8 cellular contexts compared by ENCODE assay signal in genomic region chr1:77683836-77684148, GRCh38. TPM values are rescaled to one million over a fixed set of nuclear protein-coding genes. Genes with fewer than 3 reads are reported as not detected.
DNase-seq lines count a peak whose midpoint lies in the region; ATAC-seq and TF ChIP-seq lines count a peak whose summit lies in the region.

No MANE protein-coding gene starts in this region.

- H3K27me3 ChIP-seq in DND-41 (ENCODE audit: insufficient read depth, low read length, poor library complexity) (no peaks in the 10 kb centered on the region), NT2/D1 (ENCODE audit: insufficient read depth, insufficient read length) (no peaks in the 10 kb centered on the region), parathyroid adenoma (ENCODE audit: control insufficient read depth, insufficient read depth, low read length) (no peaks in the 10 kb centered on the region)

- peak overlapping the region; percentile 93 for H2AFZ ChIP-seq in DND-41 (ENCODE audit: low read depth, low read length)
- peak overlapping the region; percentile 97 for H2AFZ ChIP-seq in parathyroid adenoma

- H3K36me3 ChIP-seq in DND-41 (ENCODE audit: insufficient read depth, low read length) (0 out of 2 replicates have a peak, but pooled peaks cover 3% of the 10 kb centered on the region), NT2/D1 (ENCODE audit: insufficient read depth, insufficient read length, low read length) (peaks cover 5% of the 10 kb centered on the region), parathyroid adenoma (ENCODE audit: control insufficient read depth, insufficient read depth, low read length) (no peaks in the 10 kb centered on the region)

- H3K9ac ChIP-seq in DND-41 (ENCODE audit: low read depth, low read length) = peak overlapping the region; percentile 83
- H3K9ac ChIP-seq in NT2/D1 (ENCODE audit: insufficient read length, low read depth) = peak overlapping the region; percentile 98
- peak overlapping the region; percentile 53 for H3K9ac ChIP-seq in parathyroid adenoma

- H3K9me3 ChIP-seq in DND-41 (ENCODE audit: insufficient read depth, low read length, severe bottlenecking) = no peaks in the 10 kb centered on the region
- H3K9me3 ChIP-seq in NT2/D1 (ENCODE audit: insufficient read depth, low read length) = no peaks in the 10 kb centered on the region
- H3K9me3 ChIP-seq in parathyroid adenoma (ENCODE audit: control insufficient read depth, low read length) = no peaks in the 10 kb centered on the region

- peak overlapping the region; percentile 75 for H3K4me2 ChIP-seq in DND-41 (ENCODE audit: insufficient read depth, low read length)
- H3K4me2 ChIP-seq in parathyroid adenoma (ENCODE audit: low read length) = peak overlapping the region; percentile 84

- peaks cover 27% of the 10 kb centered on the region; the same call in 1 of the 2 replicates for H4K20me1 ChIP-seq in DND-41 (ENCODE audit: insufficient read depth, low read length)

- DNase-seq in DND-41 (no peak), NT2/D1 (ENCODE audit: low read depth, low spot score) (no peak), epithelial cell of prostate (ENCODE audit: low read depth, low spot score) (no peak), cerebellum (ENCODE audit: low spot score) (no peak), medulla oblongata (ENCODE audit: extremely low spot score) (no peak)

- peaks cover 42% of the 10 kb centered on the region for H3K79me2 ChIP-seq in DND-41 (ENCODE audit: insufficient read depth, low read length)
- H3K79me2 ChIP-seq in parathyroid adenoma = peaks cover 8% of the 10 kb centered on the region

- H3K27ac ChIP-seq in DND-41 (ENCODE audit: low read length) = peak overlapping the region; percentile 94
- H3K27ac ChIP-seq in epithelial cell of prostate = peak overlapping the region; percentile 88
- peak overlapping the region; percentile 94 for H3K27ac ChIP-seq in parathyroid adenoma

- ATAC-seq in DND-41 (ENCODE audit: insufficient read depth, low read depth) (no peak), GM18861 (IDR thresholded peaks at IDR 0.05; ENCODE audit: unreplicated experiment) (no peak), GM19023 (IDR thresholded peaks at IDR 0.05; ENCODE audit: unreplicated experiment) (no peak)

- H3K4me3 ChIP-seq in DND-41 (ENCODE audit: low read depth in 1 of 2, low read length in 2 of 2) = peak overlapping the region; percentile 38 to 84; a peak in 3 of 4 replicates
- peak overlapping the region; percentile 91 for H3K4me3 ChIP-seq in NT2/D1 (ENCODE audit: insufficient read length, low read depth)
- peak overlapping the region; percentile 96 for H3K4me3 ChIP-seq in parathyroid adenoma (ENCODE audit: low read depth, low read length)

- peaks cover 44% of the 10 kb centered on the region for H3K4me1 ChIP-seq in DND-41 (ENCODE audit: insufficient read depth, low read length)
- no peaks in the 10 kb centered on the region for H3K4me1 ChIP-seq in NT2/D1 (ENCODE audit: insufficient read depth, insufficient read length)
- no peaks in the 10 kb centered on the region for H3K4me1 ChIP-seq in parathyroid adenoma

- TF ChIP-seq CTCF in DND-41 (IDR thresholded peaks at IDR 0.05; ENCODE audit: borderline replicate concordance, extremely low read depth, low read length, poor library complexity, severe bottlenecking) = no peak
- TF ChIP-seq CTCF in parathyroid adenoma (IDR thresholded peaks at IDR 0.05) = no peak

RNA-seq across cellular contexts. Expression of gene ZZZ3, which starts 1.3 kb away (rescaled TPM):
- 115 TPM for total RNA-seq in cerebellum
